28 cellular contexts compared by ENCODE assay signal in the genomic region with DNA sequence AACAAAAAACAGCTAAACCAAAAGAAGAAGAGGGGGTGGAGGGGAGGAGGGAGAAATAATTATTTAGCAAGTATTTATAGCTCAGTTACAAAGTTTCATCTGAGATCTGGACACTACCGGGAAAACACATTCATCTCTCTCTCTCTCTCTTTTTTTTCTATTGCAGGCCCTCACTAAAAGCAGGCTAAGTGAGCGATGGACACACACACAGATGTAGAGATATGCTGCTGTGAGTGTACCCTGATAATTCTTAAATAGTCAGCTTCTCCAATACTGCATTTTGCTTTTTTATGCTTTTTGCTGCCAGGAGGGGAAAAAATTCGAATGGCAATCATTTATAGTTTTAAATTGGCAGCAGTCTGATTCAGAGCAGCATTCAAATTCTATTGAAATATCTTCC.
"Had no signal": no experiment of that assay in that cellular context is flagged by ENCODE, and none has a peak within 500 bp of the region (broad histone marks: within the 10 kb centered on the region; RNA-seq: fewer than 3 reads in every experiment).

No MANE protein-coding gene starts in this region.

- H3K27ac ChIP-seq: neural progenitor cell, pancreas, right lobe of liver, sigmoid colon, stomach, thoracic aorta, thyroid gland, tibial nerve, upper lobe of left lung, vagina had no signal

- H3K4me2 ChIP-seq: neural progenitor cell had no signal

- H3K27me3 Mint-ChIP-seq: stimulated activated naive CD8-positive, alpha-beta T cell treated with anti-CD3 and anti-CD28 coated beads, Interleukin-15, Interleukin-2, amounts not matched to agents 100 ng/mL and 50 ng/mL, for 24 hours had no signal

- H3K4me3 ChIP-seq: neural progenitor cell, pancreas, prostate gland, right lobe of liver, sigmoid colon, stomach, thoracic aorta, thyroid gland, tibial nerve, upper lobe of left lung, vagina had no signal

- ATAC-seq: naive thymus-derived CD8-positive, alpha-beta T cell; natural killer cell treated with Interleukin-12 subunit alpha and Interleukin-12 subunit beta and Interleukin-15 and Interleukin-18, amount 100 ng/mL, for 72 hours; pancreas; right lobe of liver; stimulated activated effector memory CD8-positive, alpha-beta T cell treated with anti-CD3 and anti-CD28 coated beads, Interleukin-12 subunit alpha, Interleukin-12 subunit beta, amount 100 ng/mL, for 72 hours; stimulated activated naive B cell treated with anti-CD40 and anti-IgM and Interleukin-4, amounts not matched to agents 10 μg/mL and 1 μg/mL and 100 μg/mL, for 72 hours had no signal

- H3K27ac Mint-ChIP-seq: natural killer cell treated with Interleukin-12 subunit alpha and Interleukin-12 subunit beta and Interleukin-15 and Interleukin-18, amount 100 ng/mL, for 72 hours; neural progenitor cell; stimulated activated effector memory CD8-positive, alpha-beta T cell treated with anti-CD3 and anti-CD28 coated beads, Interleukin-12 subunit alpha, Interleukin-12 subunit beta, amount 100 ng/mL, for 72 hours; stimulated activated naive B cell treated with anti-CD40 and anti-IgM and Interleukin-4, amounts not matched to agents 10 μg/mL and 1 μg/mL and 100 μg/mL, for 72 hours; stimulated activated naive CD8-positive, alpha-beta T cell treated with anti-CD3 and anti-CD28 coated beads, Interleukin-15, Interleukin-2, amounts not matched to agents 100 ng/mL and 50 ng/mL, for 24 hours had no signal

- H3K9me3 Mint-ChIP-seq: naive B cell; naive thymus-derived CD8-positive, alpha-beta T cell; natural killer cell treated with Interleukin-12 subunit alpha and Interleukin-12 subunit beta and Interleukin-15 and Interleukin-18, amount 100 ng/mL, for 72 hours; nephron progenitor cell; neural progenitor cell; stimulated activated effector memory CD8-positive, alpha-beta T cell treated with anti-CD3 and anti-CD28 coated beads, Interleukin-12 subunit alpha, Interleukin-12 subunit beta, amount 100 ng/mL, for 72 hours; stimulated activated naive B cell treated with anti-CD40 and anti-IgM and Interleukin-4, amounts not matched to agents 10 μg/mL and 1 μg/mL and 100 μg/mL, for 72 hours; stimulated activated naive CD8-positive, alpha-beta T cell treated with anti-CD3 and anti-CD28 coated beads, Interleukin-15, Interleukin-2, amounts not matched to agents 100 ng/mL and 50 ng/mL, for 24 hours had no signal

- DNase-seq: naive B cell; naive thymus-derived CD8-positive, alpha-beta T cell; nephron progenitor cell; occipital lobe; pancreas; retina; right cardiac atrium; right lobe of liver; sigmoid colon; small intestine; stimulated activated CD4-positive, alpha-beta T cell treated with anti-CD3 and anti-CD28 coated beads, Interleukin-15, amount 100 ng/mL, for 24 hours; stimulated activated CD4-positive, alpha-beta T cell treated with anti-CD3 and anti-CD28 coated beads, Interleukin-2, amount 100 ng/mL, for 24 hours; stimulated activated CD4-positive, alpha-beta T cell treated with anti-CD3 and anti-CD28 coated beads, Interleukin-2, amount 100 ng/mL, for 48 hours; stimulated activated CD4-positive, alpha-beta T cell treated with anti-CD3 and anti-CD28 coated beads, Interleukin-4, amount 100 ng/mL, for 24 hours; stimulated activated naive B cell treated with anti-CD40 and anti-IgM and Interleukin-4, amounts not matched to agents 10 μg/mL and 1 μg/mL and 100 μg/mL, for 72 hours; stimulated activated naive CD4-positive, alpha-beta T cell treated with Interleukin-2 at 50 U/mL for 16 hours; stomach; thyroid gland; trophoblast cell; upper lobe of left lung had no signal

- H3K9ac ChIP-seq: neural progenitor cell had no signal

- H3K4me1 ChIP-seq: neural progenitor cell, pancreas, right lobe of liver, sigmoid colon, thyroid gland, tibial nerve, upper lobe of left lung, vagina had no signal

- H2AFZ ChIP-seq: neural progenitor cell had no signal

- H3K4me3 Mint-ChIP-seq: naive B cell; naive thymus-derived CD8-positive, alpha-beta T cell; natural killer cell treated with Interleukin-12 subunit alpha and Interleukin-12 subunit beta and Interleukin-15 and Interleukin-18, amount 100 ng/mL, for 72 hours; nephron progenitor cell; neural progenitor cell; stimulated activated effector memory CD8-positive, alpha-beta T cell treated with anti-CD3 and anti-CD28 coated beads, Interleukin-12 subunit alpha, Interleukin-12 subunit beta, amount 100 ng/mL, for 72 hours; stimulated activated naive B cell treated with anti-CD40 and anti-IgM and Interleukin-4, amounts not matched to agents 10 μg/mL and 1 μg/mL and 100 μg/mL, for 72 hours; stimulated activated naive CD8-positive, alpha-beta T cell treated with anti-CD3 and anti-CD28 coated beads, Interleukin-15, Interleukin-2, amounts not matched to agents 100 ng/mL and 50 ng/mL, for 24 hours had no signal

- H3K27me3 ChIP-seq: neural progenitor cell, pancreas, right lobe of liver, sigmoid colon, stomach, thyroid gland, tibial nerve, upper lobe of left lung, vagina had no signal

- H3K4me1 Mint-ChIP-seq: naive B cell; stimulated activated effector memory CD8-positive, alpha-beta T cell treated with anti-CD3 and anti-CD28 coated beads, Interleukin-12 subunit alpha, Interleukin-12 subunit beta, amount 100 ng/mL, for 72 hours; stimulated activated naive B cell treated with anti-CD40 and anti-IgM and Interleukin-4, amounts not matched to agents 10 μg/mL and 1 μg/mL and 100 μg/mL, for 72 hours had no signal

- H3K9me3 ChIP-seq: pancreas, prostate gland, right lobe of liver, sigmoid colon, stomach, thoracic aorta, thyroid gland, tibial nerve, upper lobe of left lung, vagina had no signal

- H3K36me3 Mint-ChIP-seq: naive B cell; naive thymus-derived CD8-positive, alpha-beta T cell; natural killer cell treated with Interleukin-12 subunit alpha and Interleukin-12 subunit beta and Interleukin-15 and Interleukin-18, amount 100 ng/mL, for 72 hours; neural progenitor cell; stimulated activated effector memory CD8-positive, alpha-beta T cell treated with anti-CD3 and anti-CD28 coated beads, Interleukin-12 subunit alpha, Interleukin-12 subunit beta, amount 100 ng/mL, for 72 hours; stimulated activated naive B cell treated with anti-CD40 and anti-IgM and Interleukin-4, amounts not matched to agents 10 μg/mL and 1 μg/mL and 100 μg/mL, for 72 hours had no signal

- H3K36me3 ChIP-seq: neural progenitor cell, pancreas, prostate gland, right lobe of liver, sigmoid colon, stomach, thoracic aorta, thyroid gland, tibial nerve, upper lobe of left lung, vagina had no signal
